Comparison of ENCODE assay signal across 8 cellular contexts in genomic region chr22:46035742-46036557, GRCh38. TPM values are rescaled to one million over a fixed set of nuclear protein-coding genes. Genes with fewer than 3 reads are reported as not detected.
DNase-seq lines count a peak whose midpoint lies in the region; ATAC-seq and TF ChIP-seq lines count a peak whose summit lies in the region.

No MANE protein-coding gene starts in this region.

- no peaks in the 10 kb centered on the region for H3K27me3 ChIP-seq in BE2C
- no peaks in the 10 kb centered on the region for H3K27me3 ChIP-seq in layer of hippocampus (ENCODE audit: control insufficient read depth, insufficient read depth, low read length)

- ATAC-seq in GM19043 (IDR thresholded peaks at IDR 0.05; ENCODE audit: low read depth, unreplicated experiment) (peak; percentile 93), HG03342 (IDR thresholded peaks at IDR 0.05; ENCODE audit: unreplicated experiment) (peak; percentile 90)

- H3K9me3 ChIP-seq in BE2C = no peaks in the 10 kb centered on the region

- no peak for TF ChIP-seq CTCF in BE2C (IDR thresholded peaks at IDR 0.05; ENCODE audit: low read depth, low read length)
- no peak for TF ChIP-seq CTCF in choroid plexus epithelial cell (conservative IDR thresholded peaks at IDR 0.05; ENCODE audit: low read depth, low read length)

- peaks cover 27% of the 10 kb centered on the region for H3K4me1 ChIP-seq in BE2C

- H3K27ac ChIP-seq in layer of hippocampus (ENCODE audit: low read depth, low read length) = peak overlapping the region; percentile 97

- DNase-seq in BE2C (peak; percentile 100), NCI-H510A (lab: John Stamatoyannopoulos, UW) (peak; percentile 89), choroid plexus epithelial cell (ENCODE audit: low read depth) (peak; percentile 99)
- peak; percentile 100 for DNase-seq in activated CD4-positive, alpha-beta T cell treated with anti-CD3 and anti-CD28 coated beads for 4 hours
- DNase-seq in stimulated activated CD4-positive, alpha-beta T cell treated with anti-CD3 and anti-CD28 coated beads, Interleukin-1b, Interleukin-23, amount 100 ng/mL, for 1 hour (ENCODE audit: low read depth in 2 of 2) = peak; percentile 100

- peak overlapping the region; percentile 89 for H3K4me3 ChIP-seq in BE2C (ENCODE audit: low read depth, low read length)
- peak overlapping the region; percentile 89 for H3K4me3 ChIP-seq in choroid plexus epithelial cell (ENCODE audit: low read depth, low read length)

- H3K36me3 ChIP-seq in BE2C = no peaks in the 10 kb centered on the region

RNA-seq across cellular contexts. Expression of gene WNT7B, which starts 59.0 kb away (rescaled TPM):
- not detected for polyA plus RNA-seq in BE2C (2012; ENCODE audit: insufficient read depth, insufficient read length, low read depth)

Comparison
In these comparisons a context has a peak if more than half of its experiments do, and no peak if none do; other contexts are left out.
1. Peak in every context shown above with its lines: DNase-seq, ATAC-seq, H3K4me3 ChIP-seq and H3K27ac ChIP-seq.